In the genomic region with DNA sequence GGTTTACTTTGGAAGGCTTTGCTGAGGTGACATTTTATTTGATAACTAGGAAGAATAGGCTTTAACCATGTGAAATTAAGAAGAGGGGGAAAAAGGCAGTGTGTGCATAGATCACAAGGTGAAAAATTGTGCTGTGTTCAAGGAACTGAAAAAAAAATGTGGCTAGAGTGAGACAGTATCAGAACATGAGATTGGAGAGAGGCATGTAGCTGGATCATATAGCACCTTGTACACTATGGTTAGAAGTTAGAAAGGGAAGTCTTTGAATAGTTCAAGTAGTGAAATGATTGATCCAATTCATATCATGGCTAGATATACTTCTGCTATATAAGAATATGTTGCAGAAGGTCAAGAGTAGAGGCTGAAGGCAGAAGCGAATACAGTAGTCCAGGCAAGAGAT, we compare ENCODE assay signal across 26 cellular contexts.
"Had no signal": no experiment of that assay in that cellular context is flagged by ENCODE, and none has a peak within 500 bp of the region (broad histone marks: within the 10 kb centered on the region; RNA-seq: fewer than 3 reads in every experiment).

No MANE protein-coding gene starts in this region.

- ATAC-seq: activated CD8-positive, alpha-beta memory T cell treated with anti-CD3 and anti-CD28 coated beads, Interleukin-2, amount 10 ng/mL, durations not matched to agents 7 days and 5 days; activated naive CD4-positive, alpha-beta T cell treated with anti-CD3 and anti-CD28 coated beads, Interleukin-2, amount 50 U/mL, for 72 hours; activated naive CD8-positive, alpha-beta T cell treated with anti-CD3 and anti-CD28 coated beads, Interleukin-2, amount 50 U/mL, for 24 hours; body of pancreas; T-helper 17 cell; WTC11 had no signal

- H3K9me3 ChIP-seq: ascending aorta, body of pancreas, MG63 had no signal

- H3K27ac Mint-ChIP-seq: activated CD8-positive, alpha-beta memory T cell treated with anti-CD3 and anti-CD28 coated beads, Interleukin-2, amount 10 ng/mL, durations not matched to agents 7 days and 5 days; activated naive CD4-positive, alpha-beta T cell treated with anti-CD3 and anti-CD28 coated beads, Interleukin-2, amount 50 U/mL, for 72 hours; activated naive CD8-positive, alpha-beta T cell treated with anti-CD3 and anti-CD28 coated beads, Interleukin-2, amount 50 U/mL, for 24 hours; activated T-cell treated with anti-CD3 and anti-CD28 coated beads, Interleukin-2, amount 50 U/mL, for 24 hours; activated T-helper 1 cell treated with anti-CD3 and anti-CD28 coated beads, Interleukin-12 subunit alpha, Interleukin-12 subunit beta, Interleukin-2, Interleukin-4 antibody, amounts not matched to agents 30 ng/mL and 10 ng/mL and 1 ng/mL, durations not matched to agents 14 hours and 24 hours and 36 hours; T-helper 17 cell; WTC11 had no signal

- H3K4me3 ChIP-seq: ascending aorta, body of pancreas, MG63 had no signal

- H3K4me1 Mint-ChIP-seq: activated CD8-positive, alpha-beta memory T cell treated with anti-CD3 and anti-CD28 coated beads, Interleukin-2, amount 10 ng/mL, durations not matched to agents 7 days and 5 days; activated naive CD8-positive, alpha-beta T cell treated with anti-CD3 and anti-CD28 coated beads, Interleukin-2, amount 50 U/mL, for 24 hours; T-helper 17 cell; WTC11 had no signal

- H3K27ac ChIP-seq: ascending aorta, body of pancreas had no signal

- H3K4me1 ChIP-seq: ascending aorta, body of pancreas had no signal

- H3K9me3 Mint-ChIP-seq: activated naive CD4-positive, alpha-beta T cell treated with anti-CD3 and anti-CD28 coated beads, Interleukin-2, amount 50 U/mL, for 72 hours; activated naive CD8-positive, alpha-beta T cell treated with anti-CD3 and anti-CD28 coated beads, Interleukin-2, amount 50 U/mL, for 24 hours; activated T-cell treated with anti-CD3 and anti-CD28 coated beads, Interleukin-2, amount 50 U/mL, for 24 hours; activated T-helper 1 cell treated with anti-CD3 and anti-CD28 coated beads, Interleukin-12 subunit alpha, Interleukin-12 subunit beta, Interleukin-2, Interleukin-4 antibody, amounts not matched to agents 30 ng/mL and 10 ng/mL and 1 ng/mL, durations not matched to agents 14 hours and 24 hours and 36 hours had no signal

- H3K4me3 Mint-ChIP-seq: activated CD8-positive, alpha-beta memory T cell treated with anti-CD3 and anti-CD28 coated beads, Interleukin-2, amount 10 ng/mL, durations not matched to agents 7 days and 5 days; activated naive CD8-positive, alpha-beta T cell treated with anti-CD3 and anti-CD28 coated beads, Interleukin-2, amount 50 U/mL, for 24 hours; activated T-cell treated with anti-CD3 and anti-CD28 coated beads, Interleukin-2, amount 50 U/mL, for 24 hours; activated T-helper 1 cell treated with anti-CD3 and anti-CD28 coated beads, Interleukin-12 subunit alpha, Interleukin-12 subunit beta, Interleukin-2, Interleukin-4 antibody, amounts not matched to agents 30 ng/mL and 10 ng/mL and 1 ng/mL, durations not matched to agents 14 hours and 24 hours and 36 hours; T-helper 17 cell; WTC11 had no signal

- H3K27me3 ChIP-seq: ascending aorta, body of pancreas, MG63 had no signal

- DNase-seq: activated CD4-positive, alpha-beta T cell treated with anti-CD3 and anti-CD28 coated beads for 48 hours; activated CD4-positive, alpha-beta T cell treated with anti-CD3 and anti-CD28 coated beads, Interleukin-2, amount 50 U/mL, for 48 hours; activated CD4-positive, CD25-positive, alpha-beta regulatory T cell treated with anti-CD3 and anti-CD28 coated beads, Interleukin-2, amount 50 U/mL, for 72 hours; activated CD8-positive, alpha-beta memory T cell treated with anti-CD3 and anti-CD28 coated beads, Interleukin-2, amount 10 ng/mL, durations not matched to agents 7 days and 5 days; activated effector memory CD4-positive, alpha-beta T cell treated with Interleukin-2 at 50 U/mL for 16 hours; activated naive CD4-positive, alpha-beta T cell treated with Interleukin-2 at 50 U/mL for 16 hours; activated naive CD8-positive, alpha-beta T cell treated with anti-CD3 and anti-CD28 coated beads, Interleukin-2, amount 50 U/mL, for 24 hours; activated T-cell treated with anti-CD3 and anti-CD28 coated beads, Interleukin-2, amount 50 U/mL, for 24 hours; amniotic stem cell; body of pancreas; central memory CD4-positive, alpha-beta T cell; MG63; NCI-H1105; NCI-H1436 treated with DMSO at 0.1 percent for 48 hours; NCI-H187; NCI-H2081; NCI-H446; NCI-H524; NCI-H748 treated with DMSO at 0.1 percent for 48 hours; SIG-M5; T-helper 17 cell; T-helper 9 cell had no signal
